ENCODE assay signal across 8 cellular contexts in the genomic region with DNA sequence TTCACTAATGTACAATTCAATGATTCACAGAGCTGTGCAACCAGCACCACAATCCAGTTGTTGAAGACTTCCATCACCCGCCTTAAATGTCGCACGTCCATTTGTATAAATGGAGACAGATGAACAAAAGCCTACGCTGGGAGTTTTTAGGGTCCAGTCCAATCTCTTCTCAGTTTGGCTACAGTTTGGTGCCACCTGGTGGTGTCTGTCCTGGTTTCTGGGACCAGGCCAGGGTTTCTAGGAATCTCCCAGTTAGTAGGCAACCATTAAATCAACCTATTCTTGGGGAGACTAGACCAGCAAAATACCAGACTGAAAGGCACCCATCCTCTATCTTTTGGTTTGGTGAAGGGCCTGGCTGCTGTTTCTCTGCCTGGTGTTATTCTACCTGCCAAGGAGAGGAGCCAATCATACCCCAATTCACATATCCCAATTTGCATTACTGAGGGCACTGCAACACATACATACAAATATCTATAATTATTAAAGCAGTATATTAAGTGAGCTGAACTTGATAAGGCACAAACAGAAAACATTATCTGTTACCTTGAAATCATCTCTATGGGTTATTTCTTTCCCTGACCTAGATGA. TPM values are rescaled to one million over a fixed set of nuclear protein-coding genes. Genes with fewer than 3 reads are reported as not detected.
DNase-seq lines count a peak whose midpoint lies in the region; ATAC-seq, FAIRE-seq and TF ChIP-seq lines count a peak whose summit lies in the region.

No MANE protein-coding gene starts in this region.

- no peaks in the 10 kb centered on the region for H3K9me3 Mint-ChIP-seq in activated T-cell treated with anti-CD3 and anti-CD28 coated beads, Interleukin-2, amount 50 U/mL, for 72 hours

- H3K4me3 ChIP-seq in right cardiac atrium (ENCODE audit: low read length) = no peak overlapping the region
- H3K4me3 ChIP-seq in spleen = no peak overlapping the region

- no peaks in the 10 kb centered on the region for H3K4me1 ChIP-seq in right cardiac atrium (ENCODE audit: control insufficient read depth, insufficient read depth, low read length)
- peaks cover 10 to 26% (median 21%) of the 10 kb centered on the region in 6 donors for H3K4me1 ChIP-seq in spleen

- no peak overlapping the region for H3K27ac ChIP-seq in right cardiac atrium (ENCODE audit: low read length)
- H3K27ac ChIP-seq in spleen = no peak overlapping the region

- no peaks in the 10 kb centered on the region for H3K27me3 Mint-ChIP-seq in activated T-cell treated with anti-CD3 and anti-CD28 coated beads, Interleukin-2, amount 50 U/mL, for 72 hours (ENCODE audit: low read depth)

- H3K27me3 ChIP-seq in right cardiac atrium (ENCODE audit: control insufficient read depth, insufficient read depth) = no peaks in the 10 kb centered on the region
- H3K27me3 ChIP-seq in spleen (replicated peaks in 1 of 7) = no peaks in the 10 kb centered on the region

- peaks cover 0 to under 1% of the 10 kb centered on the region in 2 donors for H3K36me3 Mint-ChIP-seq in activated T-cell treated with anti-CD3 and anti-CD28 coated beads, Interleukin-2, amount 50 U/mL, for 72 hours (ENCODE audit: insufficient read depth in 2 of 2)

- 37% methylated on average over 4 of the region's 4 CpGs for WGBS in right cardiac atrium
- WGBS in spleen, 5 donors = 51 to 76% (median 62%) methylated on average over 4 of the region's 4 CpGs

- FAIRE-seq in H54 (lab: Jason Lieb, UNC) (no peak), GM12891 (lab: Jason Lieb, UNC) (no peak)

- H3K9me3 ChIP-seq in right cardiac atrium (ENCODE audit: control insufficient read depth, low read length) = no peaks in the 10 kb centered on the region
- H3K9me3 ChIP-seq in spleen = no peaks in the 10 kb centered on the region

- no peak overlapping the region for H3K4me3 Mint-ChIP-seq in activated T-cell treated with anti-CD3 and anti-CD28 coated beads, Interleukin-2, amount 50 U/mL, for 72 hours

- TF ChIP-seq CTCF in spleen (IDR thresholded peaks at IDR 0.05 in 8 of 11, conservative IDR thresholded peaks at IDR 0.05 in 3 of 11) = peak in 8 of 11 experiments; percentile 10 to 63 (median 47)

- intact Hi-C loops in right cardiac atrium (cut with DNase I) = no loop called here
- intact Hi-C loops in spleen (cut with DNase I; ENCODE audit: low total_unique reads) = no loop called here

- peak; percentile 27 to 35 for DNase-seq in AML-193 (lab: John Stamatoyannopoulos, UW)
- DNase-seq in H54 (ENCODE audit: insufficient read length, low spot score) = peak; percentile 17
- DNase-seq in NCI-H226 = peak; percentile 34
- DNase-seq in activated T-cell treated with anti-CD3 and anti-CD28 coated beads, Interleukin-2, amount 50 U/mL, for 72 hours = peak; percentile 21 to 41
- DNase-seq in right cardiac atrium = peak; percentile 28 to 59 (median 56)
- DNase-seq in spleen = no peak
- no peak for DNase-seq in GM12891 (ENCODE audit: insufficient read length, low spot score)

- peaks cover 23% of the 10 kb centered on the region for H3K4me1 Mint-ChIP-seq in activated T-cell treated with anti-CD3 and anti-CD28 coated beads, Interleukin-2, amount 50 U/mL, for 72 hours (ENCODE audit: low read depth)

- H3K27ac Mint-ChIP-seq in activated T-cell treated with anti-CD3 and anti-CD28 coated beads, Interleukin-2, amount 50 U/mL, for 72 hours = no peak overlapping the region

- H3K36me3 ChIP-seq in spleen = no peaks in the 10 kb centered on the region

- ATAC-seq in activated T-cell treated with anti-CD3 and anti-CD28 coated beads, Interleukin-2, amount 50 U/mL, for 72 hours (replicated peaks in 1 of 2) = no peak
- ATAC-seq in right cardiac atrium = no peak
- no peak for ATAC-seq in HG03565 (IDR thresholded peaks at IDR 0.05; ENCODE audit: unreplicated experiment)

- TF ChIP-seq POLR2A in H54 (IDR thresholded peaks at IDR 0.05; ENCODE audit: low read depth, low read length) (no peak), spleen (IDR thresholded peaks at IDR 0.05) (no peak), GM12891 (IDR thresholded peaks at IDR 0.05; ENCODE audit: low read depth, low read length) (no peak)

TF ChIP-seq in GM12891, 5 proteins besides CTCF, POLR2A, EP300 and RAD21:
- TF ChIP-seq SPI1 (IDR thresholded peaks at IDR 0.05; ENCODE audit: low read depth, low read length) (no peak), POU2F2 (IDR thresholded peaks at IDR 0.05; ENCODE audit: low read depth, low read length) (no peak), TAF1 (IDR thresholded peaks at IDR 0.05; ENCODE audit: low read depth, low read length) (no peak), POLR2AphosphoS5 (IDR thresholded peaks at IDR 0.05; ENCODE audit: low read depth, low read length) (no peak), PAX5 (IDR thresholded peaks at IDR 0.05; ENCODE audit: insufficient read depth, low read length, severe bottlenecking) (no peak)

RNA-seq across cellular contexts. Expression of gene DDX1, which starts 3.2 kb away (rescaled TPM):
- 10 to 100 TPM; 55.8 to 56.0 TPM for total RNA-seq in activated T-cell treated with anti-CD3 and anti-CD28 coated beads, Interleukin-2, amount 50 U/mL, for 72 hours
- total RNA-seq in right cardiac atrium (100 to 1,000 TPM; 109 to 136 (median 113) TPM), spleen (10 to 100 TPM; 45.6 to 62.0 (median 56.5) TPM)
- polyA plus RNA-seq in right cardiac atrium (117 TPM), spleen (10 to 100 TPM; 32.6 to 47.3 (median 42.5) TPM)
- 60.9 TPM for polyA plus RNA-seq in GM12891 (2012; ENCODE audit: low read depth, missing spikeins)

RNA-seq across cellular contexts. Expression of gene NBAS, which starts 27.3 kb away (rescaled TPM):
- 10 to 100 TPM; 45.9 to 50.8 TPM for total RNA-seq in activated T-cell treated with anti-CD3 and anti-CD28 coated beads, Interleukin-2, amount 50 U/mL, for 72 hours
- total RNA-seq in right cardiac atrium = 10 to 100 TPM; 50.0 to 59.4 (median 53.4) TPM
- 22.4 TPM for polyA plus RNA-seq in right cardiac atrium
- 10 to 100 TPM; 38.6 to 49.0 (median 43.8) TPM for total RNA-seq in spleen
- 10 to 100 TPM; 21.1 to 27.3 (median 24.8) TPM for polyA plus RNA-seq in spleen
- polyA plus RNA-seq in GM12891 (2012; ENCODE audit: low read depth, missing spikeins) = 17.7 TPM

Comparison
In these comparisons a context has a peak if more than half of its experiments do, and no peak if none do; other contexts are left out.
1. DNase-seq: peak in AML-193 (2 of 2), H54 (single experiment), NCI-H226 (single experiment), activated T-cell treated with anti-CD3 and anti-CD28 coated beads, Interleukin-2, amount 50 U/mL, for 72 hours (2 of 2) and right cardiac atrium (3 of 3); none in spleen (single experiment) and GM12891 (single experiment).